Comparison of ENCODE assay signal across 15 cellular contexts in genomic region chr7:93894426-93894825, GRCh38. TPM values are rescaled to one million over a fixed set of nuclear protein-coding genes. Genes with fewer than 3 reads are reported as not detected.
"Had no signal": no experiment of that assay in that cellular context is flagged by ENCODE, and none has a peak within 500 bp of the region (broad histone marks: within the 10 kb centered on the region; RNA-seq: fewer than 3 reads in every experiment).

No MANE protein-coding gene starts in this region.

- H3K27ac ChIP-seq: colonic mucosa, prostate gland, suprapubic skin, upper lobe of left lung had no signal

- H3K4me1 ChIP-seq: colonic mucosa, prostate gland had no signal

- DNase-seq: activated CD4-positive, alpha-beta T cell treated with anti-CD3 and anti-CD28 coated beads for 4 hours; activated naive CD4-positive, alpha-beta T cell; caudate nucleus; colonic mucosa; hippocampal formation; mucosa of descending colon; naive thymus-derived CD8-positive, alpha-beta T cell; stimulated activated naive CD4-positive, alpha-beta T cell; upper lobe of left lung had no signal

- H3K36me3 ChIP-seq: colonic mucosa, prostate gland, suprapubic skin, upper lobe of left lung had no signal

- H3K9me3 ChIP-seq: colonic mucosa, mucosa of descending colon, prostate gland, suprapubic skin, upper lobe of left lung had no signal

- H3K4me3 ChIP-seq: colonic mucosa, mucosa of descending colon, prostate gland, suprapubic skin, upper lobe of left lung had no signal

RNA-seq across cellular contexts. Expression of gene TFPI2, which starts 3.9 kb away (rescaled TPM):
- total RNA-seq: activated T-helper 1 cell treated with anti-CD3 and anti-CD28 coated beads, Interleukin-12 subunit alpha, Interleukin-12 subunit beta, Interleukin-2, Interleukin-4 antibody, amounts not matched to agents 30 ng/mL and 10 ng/mL and 1 ng/mL, durations not matched to agents 14 hours and 24 hours and 36 hours; naive thymus-derived CD8-positive, alpha-beta T cell had no signal
- polyA plus RNA-seq: naive thymus-derived CD8-positive, alpha-beta T cell had no signal

RNA-seq across cellular contexts. Expression of gene GNGT1, which starts 11.9 kb away (rescaled TPM):
- total RNA-seq: activated T-helper 1 cell treated with anti-CD3 and anti-CD28 coated beads, Interleukin-12 subunit alpha, Interleukin-12 subunit beta, Interleukin-2, Interleukin-4 antibody, amounts not matched to agents 30 ng/mL and 10 ng/mL and 1 ng/mL, durations not matched to agents 14 hours and 24 hours and 36 hours; colonic mucosa; fibroblast of lung; lung microvascular endothelial cell; mucosa of descending colon; naive thymus-derived CD8-positive, alpha-beta T cell; prostate gland; sciatic nerve; suprapubic skin; upper lobe of left lung had no signal
- polyA plus RNA-seq: fibroblast of lung; naive thymus-derived CD8-positive, alpha-beta T cell had no signal

RNA-seq across cellular contexts. Expression of gene GNG11, which starts 27.1 kb away (rescaled TPM):
- total RNA-seq: activated T-helper 1 cell treated with anti-CD3 and anti-CD28 coated beads, Interleukin-12 subunit alpha, Interleukin-12 subunit beta, Interleukin-2, Interleukin-4 antibody, amounts not matched to agents 30 ng/mL and 10 ng/mL and 1 ng/mL, durations not matched to agents 14 hours and 24 hours and 36 hours had no signal
- polyA plus RNA-seq: naive thymus-derived CD8-positive, alpha-beta T cell had no signal
